Comparison of ENCODE assay signal across 9 cellular contexts in genomic region chr20:62141043-62141396, GRCh38. TPM values are rescaled to one million over a fixed set of nuclear protein-coding genes. Genes with fewer than 3 reads are reported as not detected.
DNase-seq lines count a peak whose midpoint lies in the region; ATAC-seq and TF ChIP-seq lines count a peak whose summit lies in the region.
"Had no signal": no experiment of that assay in that cellular context is flagged by ENCODE, and none has a peak within 500 bp of the region (broad histone marks: within the 10 kb centered on the region; RNA-seq: fewer than 3 reads in every experiment).

No MANE protein-coding gene starts in this region.

- no peak overlapping the region for H4K12ac ChIP-seq in trophoblast cell (ENCODE audit: low read depth, low read length)

- H2AFZ ChIP-seq in PC-3 (ENCODE audit: low read length) (no peak overlapping the region), trophoblast cell (ENCODE audit: insufficient read depth, low read length, poor library complexity) (no peak overlapping the region)

- H3K9me3 Mint-ChIP-seq in Calu3 (ENCODE audit: low read depth, unreplicated experiment), result no peaks in the 10 kb centered on the region

- peaks cover 7% of the 10 kb centered on the region for H3K79me1 ChIP-seq in trophoblast cell (ENCODE audit: low read length)

- ATAC-seq in PC-3 (no peak), HG03175 (IDR thresholded peaks at IDR 0.05; ENCODE audit: unreplicated experiment) (no peak)

- H3K36me3 ChIP-seq in PC-3 (ENCODE audit: low read depth, low read length) (peaks cover 51% of the 10 kb centered on the region), trophoblast cell (ENCODE audit: control insufficient read depth in 1 of 2, insufficient read depth in 2 of 2, low read length in 2 of 2) (peaks cover 38 to 56% of the 10 kb centered on the region in 2 experiments), ovary (no peaks in the 10 kb centered on the region)

- no peak for TF ChIP-seq EP300 in ovary (IDR thresholded peaks at IDR 0.05)

- WGBS in trophoblast cell (ENCODE audit: extremely low coverage, insufficient coverage, insufficient read length), result no CpG with 5 or more reads among the region's 7 CpGs
- WGBS in ovary, 3 donors, result 75 to 78% (median 76%) methylated on average over 7 of the region's 7 CpGs

- H3K27me3 ChIP-seq in PC-3 (ENCODE audit: low read length), result no peaks in the 10 kb centered on the region
- no peaks in the 10 kb centered on the region for H3K27me3 ChIP-seq in trophoblast cell (ENCODE audit: insufficient read depth, low read length)
- H3K27me3 ChIP-seq in ovary, result no peaks in the 10 kb centered on the region

- H4K8ac ChIP-seq in trophoblast cell (ENCODE audit: low read depth, low read length), result no peak overlapping the region

- no peak overlapping the region for H2BK120ac ChIP-seq in trophoblast cell (ENCODE audit: insufficient read depth, low read length, poor library complexity)

- H3K14ac ChIP-seq in trophoblast cell (ENCODE audit: low read length), result no peak overlapping the region

- H2BK12ac ChIP-seq in trophoblast cell (ENCODE audit: low read length), result no peak overlapping the region

- TF ChIP-seq CTCF in Calu3 (IDR thresholded peaks at IDR 0.05; ENCODE audit: unreplicated experiment), result no peak
- no peak for TF ChIP-seq CTCF in PC-3 (conservative IDR thresholded peaks at IDR 0.05; ENCODE audit: low read depth, low read length)
- no peak for TF ChIP-seq CTCF in epithelial cell of proximal tubule (conservative IDR thresholded peaks at IDR 0.05; ENCODE audit: low read depth, low read length)
- TF ChIP-seq CTCF in ovary (IDR thresholded peaks at IDR 0.05), result no peak

- H3K27ac Mint-ChIP-seq in Calu3 (ENCODE audit: unreplicated experiment), result peak overlapping the region; percentile 9

- no peaks in the 10 kb centered on the region for H3K9me2 ChIP-seq in PC-3 (replicated peaks; ENCODE audit: low read length)

- peaks cover 96% of the 10 kb centered on the region for H3K36me3 Mint-ChIP-seq in Calu3 (ENCODE audit: insufficient read depth, unreplicated experiment)

- POLR2A ChIA-PET in PC-3 (lab: Charles Lee; ENCODE audit: unreplicated experiment), result no interaction called here

- H3K9ac ChIP-seq in PC-3 (ENCODE audit: low read length) (no peak overlapping the region), trophoblast cell (ENCODE audit: low read length) (no peak overlapping the region)

- no peaks in the 10 kb centered on the region for H3F3A ChIP-seq in PC-3 (ENCODE audit: low read length, unreplicated experiment)

- peak overlapping the region; percentile 85 for H3K4me3 ChIP-seq in PC-3 (ENCODE audit: low read length)
- H3K4me3 ChIP-seq in epithelial cell of proximal tubule (ENCODE audit: low read depth, low read length), result peak overlapping the region; percentile 80
- H3K4me3 ChIP-seq in trophoblast cell (ENCODE audit: low read depth, low read length), result no peak overlapping the region
- no peak overlapping the region for H3K4me3 ChIP-seq in ovary

- peak overlapping the region; percentile 92 for H3K4me3 Mint-ChIP-seq in Calu3 (ENCODE audit: low read depth, unreplicated experiment)

- H3K4me2 ChIP-seq in PC-3 (ENCODE audit: low read length) (peak overlapping the region; percentile 92), trophoblast cell (ENCODE audit: low read length) (peak overlapping the region; percentile 79)

- no peak for DNase-seq in Calu3
- no peak for DNase-seq in PC-3
- no peak for DNase-seq in epithelial cell of proximal tubule (ENCODE audit: low read depth)
- no peak for DNase-seq in trophoblast cell
- DNase-seq in ovary, result no peak
- DNase-seq in posterior vena cava (ENCODE audit: low spot score), result no peak
- DNase-seq in stimulated activated naive CD4-positive, alpha-beta T cell (lab: John Stamatoyannopoulos, UW), result no peak
- DNase-seq: NCI-H2029 treated with DMSO at 0.1 percent for 48 hours had no signal

- H2BK5ac ChIP-seq in trophoblast cell (ENCODE audit: low read depth, low read length, poor library complexity), result no peak overlapping the region

- intact Hi-C loops in Calu3 (cut with micrococcal nuclease; ENCODE audit: unreplicated experiment) (no loop called here), PC-3 (cut with micrococcal nuclease) (no loop called here), ovary (cut with DNase I) (loop anchor here in 3 of 4 donors (5.0 kb wide), 4 partner anchors 74 to 241 kb away; partner anchors contain the start of gene TAF4 (in 1 of the 3)), posterior vena cava (cut with DNase I) (loop anchor here in 1 of 2 donors (5.0 kb wide), 1 partner anchor 124 kb away; no protein-coding TSS in a partner anchor)

- H2AK5ac ChIP-seq in trophoblast cell (ENCODE audit: low read length), result no peak overlapping the region

- H3K4me1 ChIP-seq in PC-3 (ENCODE audit: insufficient read depth, low read length) (peaks cover 24% of the 10 kb centered on the region), trophoblast cell (ENCODE audit: control insufficient read depth in 1 of 2, insufficient read depth in 2 of 2, low read length in 2 of 2) (peaks cover 6 to 14% of the 10 kb centered on the region in 2 experiments), ovary (ENCODE audit: insufficient read depth) (peaks cover 12% of the 10 kb centered on the region)

- H3K18ac ChIP-seq in trophoblast cell (ENCODE audit: low read length), result no peak overlapping the region

- no peak overlapping the region for H3K23ac ChIP-seq in trophoblast cell (ENCODE audit: low read length)

- peak overlapping the region; percentile 99 for H3K4ac ChIP-seq in trophoblast cell (ENCODE audit: low read depth, low read length)

- H3K4me1 Mint-ChIP-seq in Calu3 (ENCODE audit: low read depth, unreplicated experiment), result peaks cover 49% of the 10 kb centered on the region

- BruUV-seq in Calu3 (replicated peaks; lab: Mats Ljungman, UMichigan) (no TSS peak), PC-3 (replicated peaks; lab: Mats Ljungman, UMichigan) (no TSS peak)

- no peak overlapping the region for H4K91ac ChIP-seq in trophoblast cell (ENCODE audit: low read depth, low read length)

- CTCF ChIA-PET in Calu3 (lab: Charles Lee), result interaction anchor here (1.5 kb wide), 1 partner anchor 130 kb away, joined by 6 read pairs; no protein-coding TSS in a partner anchor
- CTCF ChIA-PET in PC-3 (lab: Charles Lee), result no interaction called here

- H3K79me2 ChIP-seq in PC-3 (ENCODE audit: low read length) (peaks cover 62% of the 10 kb centered on the region), trophoblast cell (ENCODE audit: control insufficient read depth, insufficient read depth, low read length, poor library complexity) (peaks cover 40% of the 10 kb centered on the region)

- H3K27ac ChIP-seq in PC-3 (ENCODE audit: low read length), result no peak overlapping the region
- no peak overlapping the region for H3K27ac ChIP-seq in trophoblast cell (ENCODE audit: low read depth, low read length)
- H3K27ac ChIP-seq in ovary, result no peak overlapping the region

- H3K27me3 Mint-ChIP-seq in Calu3 (ENCODE audit: unreplicated experiment), result no peaks in the 10 kb centered on the region

- no peak for TF ChIP-seq POLR2A in ovary (IDR thresholded peaks at IDR 0.05)

- no peaks in the 10 kb centered on the region for H3K9me3 ChIP-seq in PC-3 (ENCODE audit: low read length)
- H3K9me3 ChIP-seq in trophoblast cell (ENCODE audit: insufficient read depth, low read depth, low read length), result peaks cover 2% of the 10 kb centered on the region
- H3K9me3 ChIP-seq in ovary, result no peaks in the 10 kb centered on the region

- peaks cover 65% of the 10 kb centered on the region for H4K20me1 ChIP-seq in PC-3 (ENCODE audit: low read length)

RNA-seq across cellular contexts. Expression of gene PSMA7, which starts 2.2 kb away (rescaled TPM):
- 514 and 518 TPM in 2 replicates for total RNA-seq in Calu3 (2022)
- 751 and 808 TPM in 2 replicates for total RNA-seq in PC-3 (2014; rRNA removed)
- total RNA-seq in epithelial cell of proximal tubule, result 541 and 587 TPM in 2 replicates
- polyA plus RNA-seq in trophoblast cell (2013), result 323 and 344 TPM in 2 replicates
- 100 to 1,000 TPM; 163 to 214 (median 168) TPM for total RNA-seq in ovary
- 100 to 1,000 TPM; 105 to 212 TPM for polyA plus RNA-seq in ovary
- 100 to 1,000 TPM; 179 to 194 TPM for total RNA-seq in posterior vena cava

RNA-seq across cellular contexts. Expression of gene SS18L1, which starts 2.5 kb away (rescaled TPM):
- total RNA-seq in Calu3 (2022) (47.4 and 53.7 TPM in 2 replicates), PC-3 (2014; rRNA removed) (17.9 and 19.1 TPM in 2 replicates), epithelial cell of proximal tubule (10.2 and 11.4 TPM in 2 replicates), ovary (10 to 100 TPM in 6 of 7 donors, 1 to 10 TPM in 1; 9.5 to 14.3 (median 12.4) TPM), posterior vena cava (10 to 100 TPM in 1 of 2 donors, 1 to 10 TPM in 1; 9.7 to 10.3 TPM)
- polyA plus RNA-seq in trophoblast cell (2013), result 11.5 and 12.4 TPM in 2 replicates
- 1 to 10 TPM; 7.7 to 8.7 TPM for polyA plus RNA-seq in ovary

RNA-seq across cellular contexts. Expression of gene LSM14B, which starts 18.7 kb away (rescaled TPM):
- 76.9 and 78.0 TPM in 2 replicates for total RNA-seq in Calu3 (2022)
- total RNA-seq in PC-3 (2014; rRNA removed), result 50.1 and 51.8 TPM in 2 replicates
- 16.3 and 23.3 TPM in 2 replicates for total RNA-seq in epithelial cell of proximal tubule
- polyA plus RNA-seq in trophoblast cell (2013), result 38.6 and 39.1 TPM in 2 replicates
- total RNA-seq in ovary, result 10 to 100 TPM; 21.5 to 62.2 (median 56.1) TPM
- 10 to 100 TPM; 21.7 to 39.8 TPM for polyA plus RNA-seq in ovary
- 10 to 100 TPM; 24.4 to 26.3 TPM for total RNA-seq in posterior vena cava

RNA-seq across cellular contexts. Expression of gene MTG2, which starts 41.8 kb away (rescaled TPM):
- total RNA-seq in Calu3 (2022), result 87.9 and 92.6 TPM in 2 replicates
- total RNA-seq in PC-3 (2014; rRNA removed), result 33.9 and 40.5 TPM in 2 replicates
- total RNA-seq in epithelial cell of proximal tubule, result 14.9 and 23.4 TPM in 2 replicates
- 25.9 and 27.2 TPM in 2 replicates for polyA plus RNA-seq in trophoblast cell (2013)
- total RNA-seq in ovary, result 10 to 100 TPM; 16.2 to 36.9 (median 33.3) TPM
- 10 to 100 TPM; 12.7 to 35.5 TPM for polyA plus RNA-seq in ovary
- 10 to 100 TPM; 19.8 to 23.8 TPM for total RNA-seq in posterior vena cava

Comparison
In these comparisons a context has a peak if more than half of its experiments do, and no peak if none do; other contexts are left out.
1. H3K4me3 ChIP-seq: peak in PC-3 (single experiment) and epithelial cell of proximal tubule (single experiment); none in trophoblast cell (single experiment) and ovary (single experiment).
2. intact Hi-C loops: an anchor here in ovary (5.0 kb wide); none called in Calu3 and PC-3.